In the genomic region with DNA sequence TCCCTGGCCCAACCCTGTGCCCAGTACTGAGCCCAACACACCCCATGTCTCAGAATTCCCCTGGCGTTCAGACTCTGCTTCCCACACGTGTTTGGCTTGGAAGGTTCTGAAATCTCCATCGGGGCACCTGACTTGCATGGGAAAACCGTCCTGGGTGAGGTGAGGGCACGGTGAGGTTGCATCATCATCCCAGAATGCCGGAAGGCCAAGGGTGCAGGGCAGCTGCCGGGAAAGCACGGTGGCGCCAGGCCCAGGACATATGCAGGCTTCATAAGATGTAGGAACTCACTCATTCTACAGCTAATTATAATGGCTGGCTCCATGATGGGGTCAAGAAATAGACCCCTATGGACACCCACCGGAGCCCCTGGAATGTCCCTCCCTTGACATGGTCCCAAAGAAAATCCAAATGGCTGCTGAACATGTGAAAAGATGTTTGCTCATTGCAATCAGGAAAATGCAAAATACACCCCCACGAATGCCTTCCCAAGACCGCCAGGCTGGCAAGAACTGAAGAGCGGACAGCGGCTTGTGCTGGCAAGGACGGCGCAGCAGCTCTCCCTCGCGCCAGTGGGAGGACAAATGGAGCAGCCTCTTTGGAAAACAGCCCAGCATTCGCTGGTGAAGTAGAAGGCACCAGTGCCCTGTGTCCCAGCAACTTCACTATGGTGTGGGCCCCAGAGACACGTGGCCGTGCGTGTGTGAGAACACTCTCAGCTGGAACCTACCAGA, we compare ENCODE assay signal across 16 cellular contexts. TPM values are rescaled to one million over a fixed set of nuclear protein-coding genes. Genes with fewer than 3 reads are reported as not detected.
A peak's percentile ranks its signal among the peaks of the same experiment; 100 is the strongest.
DNase-seq lines count a peak whose midpoint lies in the region; ATAC-seq and TF ChIP-seq lines count a peak whose summit lies in the region.
"Had no signal": no experiment of that assay in that cellular context is flagged by ENCODE, and none has a peak within 500 bp of the region (broad histone marks: within the 10 kb centered on the region; RNA-seq: fewer than 3 reads in every experiment).

No MANE protein-coding gene starts in this region.

- in situ Hi-C loops in G401 (cut with HindIII; ENCODE audit: low sequenced_read_pairs), result no loop called here

- H4K20me1 ChIP-seq in osteoblast (ENCODE audit: insufficient read depth, low read length), result no peaks in the 10 kb centered on the region

- no peaks in the 10 kb centered on the region for H3K79me2 ChIP-seq in osteoblast (ENCODE audit: insufficient read depth, low read length)

- H3K4me1 ChIP-seq in osteoblast (ENCODE audit: insufficient read depth, low read length) (no peaks in the 10 kb centered on the region), mucosa of descending colon (ENCODE audit: low read depth) (peaks cover 10% of the 10 kb centered on the region)

- no peak overlapping the region for H2AFZ ChIP-seq in osteoblast (ENCODE audit: low read length)

- intact Hi-C loops in mucosa of descending colon (cut with DNase I, micrococcal nuclease), result no loop called here

- H3K4me2 ChIP-seq in osteoblast (ENCODE audit: insufficient read depth, low read length), result no peak overlapping the region

- no peak for ATAC-seq in mucosa of descending colon
- ATAC-seq in GM21381 (IDR thresholded peaks at IDR 0.05; ENCODE audit: unreplicated experiment), result no peak
- ATAC-seq in GM19351 (IDR thresholded peaks at IDR 0.05; ENCODE audit: unreplicated experiment), result no peak
- ATAC-seq: GM12878, Panc1, pancreas had no signal

- no peaks in the 10 kb centered on the region for H3K36me3 ChIP-seq in osteoblast (ENCODE audit: insufficient read depth, low read length)
- H3K36me3 ChIP-seq in mucosa of descending colon (ENCODE audit: low read depth), result no peaks in the 10 kb centered on the region
- H3K36me3 ChIP-seq: pancreas had no signal

- TF ChIP-seq CTCF in osteoblast (IDR thresholded peaks at IDR 0.05; ENCODE audit: extremely low read depth, low read depth, low read length), result no peak
- TF ChIP-seq CTCF in mucosa of descending colon (IDR thresholded peaks at IDR 0.05), result no peak

- no peak overlapping the region for H3K27ac ChIP-seq in osteoblast (ENCODE audit: low read depth, low read length)
- H3K27ac ChIP-seq: pancreas had no signal

- peaks cover 13% of the 10 kb centered on the region for H3K27me3 ChIP-seq in osteoblast (ENCODE audit: insufficient read depth, low read length)

- H3K9me3 ChIP-seq in osteoblast (ENCODE audit: low read depth, low read length) (no peaks in the 10 kb centered on the region), mucosa of descending colon (no peaks in the 10 kb centered on the region)
- H3K9me3 ChIP-seq: pancreas had no signal

- DNase-seq in G401 (ENCODE audit: low spot score), result peak; percentile 89
- DNase-seq in anterior cingulate cortex (lab: John Stamatoyannopoulos, UW), result peak in 51 of 58 donors; percentile 36 to 92 (median 74)
- DNase-seq in inferior parietal cortex (ENCODE audit: extremely low spot score), result peak; percentile 65
- DNase-seq in osteoblast (ENCODE audit: insufficient read length, low spot score, missing footprints), result peak; percentile 92
- DNase-seq in mucosa of descending colon, result no peak
- no peak for DNase-seq in HT-29 (ENCODE audit: low spot score)
- DNase-seq: activated CD4-positive, alpha-beta T cell treated with anti-CD3 and anti-CD28 coated beads, Interleukin-2, amount 10 ng/mL, durations not matched to agents 24 days and 14 days; left cardiac atrium; NCI-H510A; pancreas; T-helper 1 cell had no signal

- H3K4me3 ChIP-seq in osteoblast (ENCODE audit: insufficient read depth, low read length) (no peak overlapping the region), mucosa of descending colon (no peak overlapping the region)
- H3K4me3 ChIP-seq: GM12878, pancreas had no signal

RNA-seq across cellular contexts. Expression of a gene that starts 2.3 kb away (rescaled TPM):
- 0.47 and 4.0 TPM in 2 replicates for total RNA-seq in G401 (2014; rRNA removed; shearing (Covaris generic))
- total RNA-seq in osteoblast (under 0.01 TPM in 1 of 2 replicates, not detected in the other), mucosa of descending colon (under 1 TPM; 0.14 to 0.60 (median 0.32) TPM)
- 0.08 TPM in 1 of 2 replicates, not detected in the other for total RNA-seq in HT-29 (2014; rRNA removed; shearing (Covaris generic))
- total RNA-seq: endothelial cell of umbilical vein had no signal

Comparison
In these comparisons a context has a peak if more than half of its experiments do, and no peak if none do; other contexts are left out.
1. DNase-seq: peak in G401 (single experiment), anterior cingulate cortex (51 of 58), inferior parietal cortex (single experiment) and osteoblast (single experiment); none in mucosa of descending colon (0 of 3) and HT-29 (single experiment).